Comparison of ENCODE assay signal across 16 cellular contexts in the genomic region with DNA sequence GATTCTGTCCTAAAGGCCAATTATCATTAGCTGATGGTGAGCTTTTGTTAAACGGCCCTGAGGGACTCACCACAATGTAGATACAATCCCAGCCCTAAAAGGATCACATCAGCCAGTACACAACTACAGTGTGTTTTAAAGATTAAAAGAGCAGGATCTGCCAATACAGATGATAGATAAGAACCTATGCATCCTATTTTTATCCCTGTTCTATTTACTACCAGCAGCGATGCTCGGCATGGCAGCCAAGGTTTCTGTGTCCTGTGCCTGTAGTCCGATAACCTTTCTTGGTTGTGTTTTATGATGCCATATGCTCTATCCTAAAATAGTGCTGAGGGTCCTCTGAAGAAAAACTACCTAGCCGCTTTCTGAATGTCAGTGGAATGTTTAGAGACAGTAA.
"Had no signal": no experiment of that assay in that cellular context is flagged by ENCODE, and none has a peak within 500 bp of the region (broad histone marks: within the 10 kb centered on the region; RNA-seq: fewer than 3 reads in every experiment).

No MANE protein-coding gene starts in this region.

- H3K9me3 ChIP-seq: breast epithelium, prostate gland had no signal

- DNase-seq: activated CD4-positive, alpha-beta memory T cell treated with anti-CD3 and anti-CD28 coated beads, Interleukin-2, amount 10 ng/mL, durations not matched to agents 7 days and 5 days; activated CD4-positive, alpha-beta T cell treated with anti-CD3 and anti-CD28 coated beads for 36 hours; activated gamma-delta T cell; activated T-cell treated with anti-CD3 and anti-CD28 coated beads, Interleukin-2, amount 50 U/mL, for 48 hours; aorta; islet precursor cell; nephron progenitor cell; stimulated activated CD4-positive, alpha-beta T cell treated with anti-CD3 and anti-CD28 coated beads, Interleukin-2, amount 100 ng/mL, for 24 hours; stimulated activated naive CD4-positive, alpha-beta T cell; substantia nigra; T1000; trophoblast cell had no signal

- H3K36me3 ChIP-seq: breast epithelium, prostate gland had no signal

- H3K27ac ChIP-seq: breast epithelium, foreskin keratinocyte, prostate gland had no signal

- H3K4me3 ChIP-seq: breast epithelium, prostate gland had no signal

- ATAC-seq: activated CD4-positive, alpha-beta T cell treated with anti-CD3 and anti-CD28 coated beads for 36 hours; foreskin keratinocyte; sciatic nerve had no signal

- H3K4me1 ChIP-seq: breast epithelium, foreskin keratinocyte, prostate gland had no signal
